In the genomic region with DNA sequence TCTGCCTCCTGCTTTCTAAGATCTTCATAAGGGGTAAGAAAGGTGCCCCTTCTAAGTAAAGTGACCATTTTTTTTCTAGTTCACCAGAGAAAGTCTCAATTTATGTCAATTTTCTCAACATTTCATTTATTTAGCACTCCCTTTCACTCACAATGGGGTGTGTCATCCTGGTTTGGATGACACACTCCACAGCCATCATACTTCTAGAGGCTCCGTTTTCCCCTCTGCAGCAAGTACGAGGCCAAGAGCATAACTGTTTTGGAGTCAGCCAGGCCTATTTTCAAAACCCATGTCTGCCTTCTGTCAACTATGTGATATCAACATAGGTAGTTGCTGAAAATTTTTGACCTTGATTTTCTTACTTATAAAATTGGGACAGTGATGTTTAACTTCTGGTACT, we compare ENCODE assay signal across 25 cellular contexts.
DNase-seq lines count a peak whose midpoint lies in the region; ATAC-seq, FAIRE-seq and TF ChIP-seq lines count a peak whose summit lies in the region.
"Had no signal": no experiment of that assay in that cellular context is flagged by ENCODE, and none has a peak within 500 bp of the region (broad histone marks: within the 10 kb centered on the region; RNA-seq: fewer than 3 reads in every experiment).

No MANE protein-coding gene starts in this region.

- peak; percentile 6 for ATAC-seq in GM21717 (IDR thresholded peaks at IDR 0.05; ENCODE audit: unreplicated experiment)
- ATAC-seq: activated CD8-positive, alpha-beta T cell treated with anti-CD3 and anti-CD28 coated beads, Interleukin-2, amount 10 ng/mL, durations not matched to agents 7 days and 5 days; activated T-cell treated with anti-CD3 and anti-CD28 coated beads, Interleukin-2, amount 50 U/mL, for 4 hours; CD8-positive, alpha-beta T cell; heart right ventricle; left lobe of liver; naive thymus-derived CD4-positive, alpha-beta T cell; stimulated activated naive B cell treated with anti-CD40 and anti-IgM and Interleukin-4, amounts not matched to agents 10 μg/mL and 1 μg/mL and 100 μg/mL, for 72 hours had no signal

- no peak for TF ChIP-seq CTCF in coronary artery (IDR thresholded peaks at IDR 0.05)

- no peaks in the 10 kb centered on the region for H3K27me3 ChIP-seq in iPS-20b (ENCODE audit: insufficient read depth, low read length)
- H3K27me3 ChIP-seq: cardiac muscle cell, heart right ventricle, testis had no signal

- H3K9ac ChIP-seq in iPS-20b (ENCODE audit: low read depth, low read length): no peak overlapping the region

- H3K4me3 ChIP-seq in iPS-20b (ENCODE audit: low read length) (no peak overlapping the region), coronary artery (no peak overlapping the region)
- H3K4me3 ChIP-seq: cardiac muscle cell, heart right ventricle, smooth muscle cell, testis had no signal

- no peaks in the 10 kb centered on the region for H3K9me3 ChIP-seq in iPS-20b (ENCODE audit: insufficient read depth, low read depth, low read length)
- H3K9me3 ChIP-seq: heart right ventricle, testis had no signal

- no peak for TF ChIP-seq POLR2A in GM12892 (IDR thresholded peaks at IDR 0.05; ENCODE audit: low read depth, low read length)

- H3K36me3 ChIP-seq in iPS-20b (ENCODE audit: insufficient read depth, low read depth, low read length): no peaks in the 10 kb centered on the region
- H3K36me3 ChIP-seq: cardiac muscle cell, heart right ventricle had no signal

- FAIRE-seq in GM12892 (lab: Jason Lieb, UNC): no peak
- FAIRE-seq: endothelial cell of umbilical vein had no signal

- DNase-seq in HPDE6-E6E7 (ENCODE audit: extremely low spot score): peak; percentile 3
- DNase-seq in RPMI7951 (ENCODE audit: low read depth): peak; percentile 21
- DNase-seq in GM12892 (ENCODE audit: insufficient read length): no peak
- no peak for DNase-seq in coronary artery (ENCODE audit: low spot score)
- DNase-seq in NCI-H2107 (lab: John Stamatoyannopoulos, UW): no peak
- DNase-seq: activated CD4-positive, CD25-positive, alpha-beta regulatory T cell; activated CD8-positive, alpha-beta T cell treated with anti-CD3 and anti-CD28 coated beads, Interleukin-2, amount 10 ng/mL, durations not matched to agents 7 days and 5 days; activated naive CD4-positive, alpha-beta T cell; activated T-cell treated with anti-CD3 and anti-CD28 coated beads, Interleukin-2, amount 50 U/mL, for 4 hours; amniotic stem cell; CD8-positive, alpha-beta T cell; heart right ventricle; naive thymus-derived CD4-positive, alpha-beta T cell; NCI-H1105; occipital lobe; stimulated activated CD4-positive, alpha-beta T cell treated with anti-CD3 and anti-CD28 coated beads, Interleukin-2, amount 100 ng/mL, for 48 hours; stimulated activated naive B cell treated with anti-CD40 and anti-IgM and Interleukin-4, amounts not matched to agents 10 μg/mL and 1 μg/mL and 100 μg/mL, for 72 hours; T1000; testis had no signal

- peaks cover 17% of the 10 kb centered on the region; the same call in 1 of the 2 replicates for H3K4me1 ChIP-seq in iPS-20b (ENCODE audit: insufficient read depth, low read length)
- H3K4me1 ChIP-seq: heart right ventricle, testis had no signal

- H3K27ac ChIP-seq in iPS-20b (ENCODE audit: low read length): peak overlapping the region; percentile 73
- no peak overlapping the region for H3K27ac ChIP-seq in coronary artery
- H3K27ac ChIP-seq: cardiac muscle cell, heart right ventricle, testis had no signal

Comparison
In these comparisons a context has a peak if more than half of its experiments do, and no peak if none do; other contexts are left out.
1. DNase-seq: peak in HPDE6-E6E7 (single experiment) and RPMI7951 (single experiment); none in GM12892 (single experiment), coronary artery (single experiment) and NCI-H2107 (single experiment).